32 cellular contexts compared by ENCODE assay signal in the genomic region with DNA sequence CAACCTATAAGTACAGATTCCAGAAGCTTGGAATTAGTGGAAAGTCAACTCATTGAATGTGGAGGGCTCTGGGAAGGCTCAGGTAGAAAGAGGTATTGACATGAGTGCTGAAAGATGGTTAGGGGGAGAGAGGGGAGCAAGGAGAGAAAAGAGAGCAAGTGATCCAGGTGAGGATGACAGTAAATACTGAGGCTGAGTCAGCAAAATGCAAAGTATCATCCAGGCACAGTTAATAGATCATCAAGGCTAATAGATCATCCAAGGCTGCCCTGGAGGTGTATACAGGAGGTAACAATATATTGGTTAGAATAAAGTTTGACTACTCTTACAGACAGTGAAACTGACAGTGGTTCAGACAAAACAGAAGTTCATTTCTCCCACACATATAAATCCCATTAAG.
"Had no signal": no experiment of that assay in that cellular context is flagged by ENCODE, and none has a peak within 500 bp of the region (broad histone marks: within the 10 kb centered on the region; RNA-seq: fewer than 3 reads in every experiment).

No MANE protein-coding gene starts in this region.

- H3K9me3 ChIP-seq: adrenal gland had no signal

- DNase-seq: activated B cell treated with CpG ODN at 0.5 μM for 24 hours; activated CD4-positive, alpha-beta memory T cell treated with anti-CD3 and anti-CD28 coated beads for 36 hours; activated CD4-positive, alpha-beta T cell treated with anti-CD3 and anti-CD28 coated beads for 4 hours; activated CD4-positive, alpha-beta T cell treated with anti-CD3 and anti-CD28 coated beads, Interleukin-2, amount 10 ng/mL, durations not matched to agents 24 days and 14 days; activated CD4-positive, alpha-beta T cell treated with anti-CD3 and anti-CD28 coated beads, Interleukin-2, amount 50 U/mL, for 1 hour; activated CD4-positive, alpha-beta T cell treated with anti-CD3 and anti-CD28 coated beads, Interleukin-2, amount 50 U/mL, for 4 hours; activated CD4-positive, CD25-positive, alpha-beta regulatory T cell treated with anti-CD3 and anti-CD28 coated beads, Interleukin-2, amount 50 U/mL, for 72 hours; activated CD8-positive, alpha-beta memory T cell treated with anti-CD3 and anti-CD28 coated beads, Interleukin-2, amount 50 U/mL, for 4 hours; activated CD8-positive, alpha-beta T cell treated with anti-CD3 and anti-CD28 coated beads for 36 hours; activated effector memory CD4-positive, alpha-beta T cell treated with anti-CD3 and anti-CD28 coated beads, Interleukin-2, amount 50 U/mL, for 16 hours; activated gamma-delta T cell treated with Interleukin-2 at 50 U/mL for 16 hours; activated naive CD4-positive, alpha-beta T cell; activated naive CD4-positive, alpha-beta T cell treated with anti-CD3 and anti-CD28 coated beads for 36 hours; activated naive CD4-positive, alpha-beta T cell treated with anti-CD3 and anti-CD28 coated beads, Interleukin-2, amount 50 U/mL, for 16 hours; activated naive CD8-positive, alpha-beta T cell treated with anti-CD3 and anti-CD28 coated beads for 36 hours; activated T-cell treated with anti-CD3 and anti-CD28 coated beads for 4 hours; activated T-cell treated with anti-CD3 and anti-CD28 coated beads, Interleukin-2, amount 50 U/mL, for 1 hour; activated T-cell treated with anti-CD3 and anti-CD28 coated beads, Interleukin-2, amount 50 U/mL, for 4 hours; activated T-cell treated with anti-CD3 and anti-CD28 coated beads, Interleukin-2, amount 50 U/mL, for 72 hours; adrenal gland; amniotic stem cell; aorta; caudate nucleus; cerebellar nuclear complex; T-helper 2 cell; T-helper 9 cell had no signal

- FAIRE-seq: bronchial epithelial cell, TTC549 had no signal

- H3K4me1 ChIP-seq: adrenal gland had no signal

- H3K27ac ChIP-seq: adrenal gland, cardiac muscle cell, VCaP had no signal

- H3K4me3 ChIP-seq: adrenal gland, cardiac muscle cell had no signal

- ATAC-seq: activated CD8-positive, alpha-beta T cell treated with anti-CD3 and anti-CD28 coated beads for 36 hours; activated naive CD4-positive, alpha-beta T cell treated with anti-CD3 and anti-CD28 coated beads, Interleukin-2, amount 50 U/mL, for 72 hours; activated T-cell treated with anti-CD3 and anti-CD28 coated beads, Interleukin-2, amount 50 U/mL, for 4 hours; activated T-cell treated with anti-CD3 and anti-CD28 coated beads, Interleukin-2, amount 50 U/mL, for 72 hours; activated T-helper 17 cell treated with anti-CD3 and anti-CD28 coated beads, Interleukin-2, amount 50 U/mL, for 72 hours had no signal

- H3K27me3 ChIP-seq: adrenal gland, cardiac muscle cell had no signal

- H3K36me3 ChIP-seq: adrenal gland, cardiac muscle cell had no signal
